In genomic region chr16:89982318-89982717, GRCh38 we compare ENCODE assay signal across 27 cellular contexts. TPM values are rescaled to one million over a fixed set of nuclear protein-coding genes. Genes with fewer than 3 reads are reported as not detected.
DNase-seq lines count a peak whose midpoint lies in the region; ATAC-seq lines count a peak whose summit lies in the region.
"Had no signal": no experiment of that assay in that cellular context is flagged by ENCODE, and none has a peak within 500 bp of the region (broad histone marks: within the 10 kb centered on the region; RNA-seq: fewer than 3 reads in every experiment).

No MANE protein-coding gene starts in this region.

- H3K27ac Mint-ChIP-seq in activated CD4-positive, alpha-beta T cell treated with anti-CD3 and anti-CD28 coated beads for 36 hours, result peak overlapping the region; percentile 75
- peak overlapping the region; percentile 63 for H3K27ac Mint-ChIP-seq in stimulated activated naive CD8-positive, alpha-beta T cell treated with anti-CD3 and anti-CD28 coated beads, Interleukin-15, Interleukin-2, amounts not matched to agents 100 ng/mL and 50 ng/mL, for 24 hours
- H3K27ac Mint-ChIP-seq: GM23338, HFFc6 had no signal

- no peak overlapping the region for H3K23ac ChIP-seq in trophoblast cell (ENCODE audit: low read length)

- DNase-seq in activated CD4-positive, alpha-beta T cell treated with anti-CD3 and anti-CD28 coated beads for 36 hours, result no peak
- DNase-seq in activated CD4-positive, alpha-beta T cell treated with anti-CD3 and anti-CD28 coated beads for 48 hours, result no peak
- DNase-seq in stimulated activated naive CD8-positive, alpha-beta T cell treated with anti-CD3 and anti-CD28 coated beads, Interleukin-15, Interleukin-2, amounts not matched to agents 100 U/mL and 50 U/mL, for 24 hours, result no peak
- DNase-seq in trophoblast cell, result no peak
- no peak for DNase-seq in AG08395 (ENCODE audit: low spot score)
- DNase-seq in stimulated activated CD4-positive, alpha-beta T cell treated with anti-CD3 and anti-CD28 coated beads, Interleukin-1b, Interleukin-23, amount 100 ng/mL, for 48 hours, result no peak
- DNase-seq in germinal center (ENCODE audit: low spot score), result no peak
- DNase-seq: BE2C; Calu3; DMS79 treated with DMSO at 0.1 percent for 48 hours; GF-D8; HFFc6; KBM-7; MV-4-11; NCI-H1105; NCI-H1436 treated with DMSO at 0.1 percent for 48 hours; NCI-H187 treated with DMSO at 0.1 percent for 48 hours; NCI-H446; NCI-H524 treated with DMSO at 0.1 percent for 48 hours; NCI-H774; NK-92 treated with Interleukin-12 subunit alpha and Interleukin-12 subunit beta, amount 100 ng/mL, for 24 hours; PC-9; Right ventricle myocardium superior had no signal

- peak overlapping the region; percentile 26 for H3K9ac ChIP-seq in trophoblast cell (ENCODE audit: low read length)

- POLR2A ChIA-PET in activated CD4-positive, alpha-beta T cell treated with anti-CD3 and anti-CD28 coated beads for 36 hours (lab: Charles Lee), result interaction anchor here (0.7 kb wide), 1 partner anchor 94 kb away, joined by 3 read pairs; no protein-coding TSS in a partner anchor

- intact Hi-C loops in activated CD4-positive, alpha-beta T cell treated with anti-CD3 and anti-CD28 coated beads for 36 hours (cut with DNase I, micrococcal nuclease), result no loop called here

- peaks cover 67 to 75% of the 10 kb centered on the region in 2 experiments for H3K36me3 ChIP-seq in trophoblast cell (ENCODE audit: control insufficient read depth in 1 of 2, insufficient read depth in 2 of 2, low read length in 2 of 2)

- no peak overlapping the region for H4K91ac ChIP-seq in trophoblast cell (ENCODE audit: low read depth, low read length)

- no peak overlapping the region for H2BK12ac ChIP-seq in trophoblast cell (ENCODE audit: low read length)

- no peaks in the 10 kb centered on the region for H3K27me3 Mint-ChIP-seq in activated CD4-positive, alpha-beta T cell treated with anti-CD3 and anti-CD28 coated beads for 36 hours
- H3K27me3 Mint-ChIP-seq in stimulated activated naive CD8-positive, alpha-beta T cell treated with anti-CD3 and anti-CD28 coated beads, Interleukin-15, Interleukin-2, amounts not matched to agents 100 ng/mL and 50 ng/mL, for 24 hours, result no peaks in the 10 kb centered on the region

- no peak overlapping the region for H3K4me2 ChIP-seq in trophoblast cell (ENCODE audit: low read length)
- H3K4me2 ChIP-seq: GM23338, PC-9 had no signal

- no peak overlapping the region for H3K4me3 Mint-ChIP-seq in activated CD4-positive, alpha-beta T cell treated with anti-CD3 and anti-CD28 coated beads for 36 hours
- no peak overlapping the region for H3K4me3 Mint-ChIP-seq in stimulated activated naive CD8-positive, alpha-beta T cell treated with anti-CD3 and anti-CD28 coated beads, Interleukin-15, Interleukin-2, amounts not matched to agents 100 ng/mL and 50 ng/mL, for 24 hours
- H3K4me3 Mint-ChIP-seq: GM23338, HFFc6 had no signal

- H4K12ac ChIP-seq in trophoblast cell (ENCODE audit: low read depth, low read length), result no peak overlapping the region

- peaks cover 53% of the 10 kb centered on the region for H3K36me3 Mint-ChIP-seq in activated CD4-positive, alpha-beta T cell treated with anti-CD3 and anti-CD28 coated beads for 36 hours (ENCODE audit: low read depth)
- peaks cover 70% of the 10 kb centered on the region for H3K36me3 Mint-ChIP-seq in stimulated activated naive CD8-positive, alpha-beta T cell treated with anti-CD3 and anti-CD28 coated beads, Interleukin-15, Interleukin-2, amounts not matched to agents 100 ng/mL and 50 ng/mL, for 24 hours (ENCODE audit: low read depth)

- no peaks in the 10 kb centered on the region for H3K79me1 ChIP-seq in trophoblast cell (ENCODE audit: low read length)

- H2BK5ac ChIP-seq in trophoblast cell (ENCODE audit: low read depth, low read length, poor library complexity), result no peak overlapping the region

- peaks cover 16% of the 10 kb centered on the region for H3K4me1 Mint-ChIP-seq in activated CD4-positive, alpha-beta T cell treated with anti-CD3 and anti-CD28 coated beads for 36 hours
- H3K4me1 Mint-ChIP-seq in stimulated activated naive CD8-positive, alpha-beta T cell treated with anti-CD3 and anti-CD28 coated beads, Interleukin-15, Interleukin-2, amounts not matched to agents 100 ng/mL and 50 ng/mL, for 24 hours (ENCODE audit: low read depth), result peaks cover 29% of the 10 kb centered on the region
- H3K4me1 Mint-ChIP-seq: GM23338 had no signal

- no peak overlapping the region for H3K27ac ChIP-seq in trophoblast cell (ENCODE audit: low read depth, low read length)
- H3K27ac ChIP-seq: 22Rv1, PC-9 had no signal

- H3K4me3 ChIP-seq in trophoblast cell (ENCODE audit: low read depth, low read length), result no peak overlapping the region
- H3K4me3 ChIP-seq: GM23338, HAP-1, PC-9 had no signal

- no peak overlapping the region for H2BK120ac ChIP-seq in trophoblast cell (ENCODE audit: insufficient read depth, low read length, poor library complexity)

- ATAC-seq in activated CD4-positive, alpha-beta T cell treated with anti-CD3 and anti-CD28 coated beads for 36 hours, result no peak
- no peak for ATAC-seq in stimulated activated naive CD8-positive, alpha-beta T cell treated with anti-CD3 and anti-CD28 coated beads, Interleukin-15, Interleukin-2, amounts not matched to agents 100 U/mL and 50 U/mL, for 24 hours
- ATAC-seq: GM23338 had no signal

- peaks cover 5% of the 10 kb centered on the region for H3K9me3 ChIP-seq in trophoblast cell (ENCODE audit: insufficient read depth, low read depth, low read length)
- H3K9me3 ChIP-seq: BE2C, HAP-1 had no signal

- no peak overlapping the region for H3K4ac ChIP-seq in trophoblast cell (ENCODE audit: low read depth, low read length)

- no peak overlapping the region for H3K18ac ChIP-seq in trophoblast cell (ENCODE audit: low read length)

- H3K14ac ChIP-seq in trophoblast cell (ENCODE audit: low read length), result no peak overlapping the region

- no peak overlapping the region for H2AFZ ChIP-seq in trophoblast cell (ENCODE audit: insufficient read depth, low read length, poor library complexity)
- H2AFZ ChIP-seq: GM23338, PC-9 had no signal

- H3K79me2 ChIP-seq in trophoblast cell (ENCODE audit: control insufficient read depth, insufficient read depth, low read length, poor library complexity), result no peaks in the 10 kb centered on the region

- no CpG with 5 or more reads among the region's 9 CpGs for WGBS in trophoblast cell (ENCODE audit: extremely low coverage, insufficient coverage, insufficient read length)

- CTCF ChIA-PET in activated CD4-positive, alpha-beta T cell treated with anti-CD3 and anti-CD28 coated beads for 36 hours (lab: Charles Lee), result interaction anchor here (1.1 kb wide), 1 partner anchor 9 kb away, joined by 7 read pairs; no protein-coding TSS in a partner anchor

- H3K27me3 ChIP-seq in trophoblast cell (ENCODE audit: insufficient read depth, low read length), result no peaks in the 10 kb centered on the region
- H3K27me3 ChIP-seq: BE2C had no signal

- no peaks in the 10 kb centered on the region for H3K9me3 Mint-ChIP-seq in activated CD4-positive, alpha-beta T cell treated with anti-CD3 and anti-CD28 coated beads for 36 hours (ENCODE audit: low read depth)
- no peaks in the 10 kb centered on the region for H3K9me3 Mint-ChIP-seq in stimulated activated naive CD8-positive, alpha-beta T cell treated with anti-CD3 and anti-CD28 coated beads, Interleukin-15, Interleukin-2, amounts not matched to agents 100 ng/mL and 50 ng/mL, for 24 hours
- H3K9me3 Mint-ChIP-seq: GM23338, HFFc6 had no signal

- H4K8ac ChIP-seq in trophoblast cell (ENCODE audit: low read depth, low read length), result no peak overlapping the region

- no peaks in the 10 kb centered on the region for H3K4me1 ChIP-seq in trophoblast cell (ENCODE audit: control insufficient read depth in 1 of 2, insufficient read depth in 2 of 2, low read length in 2 of 2)
- H3K4me1 ChIP-seq: BE2C, HAP-1 had no signal

- H2AK5ac ChIP-seq in trophoblast cell (ENCODE audit: low read length), result no peak overlapping the region

RNA-seq across cellular contexts. Expression of gene DEF8, which starts 33.8 kb away (rescaled TPM):
- total RNA-seq in activated CD4-positive, alpha-beta T cell treated with anti-CD3 and anti-CD28 coated beads for 36 hours, result 10 to 100 TPM; 21.1 to 25.9 TPM
- polyA plus RNA-seq in trophoblast cell (2013), result 48.9 and 52.2 TPM in 2 replicates

RNA-seq across cellular contexts. Expression of gene DBNDD1, which starts 36.9 kb away (rescaled TPM):
- 1 to 10 TPM; 1.2 to 1.5 TPM for total RNA-seq in activated CD4-positive, alpha-beta T cell treated with anti-CD3 and anti-CD28 coated beads for 36 hours
- 9.9 and 10.6 TPM in 2 replicates for polyA plus RNA-seq in trophoblast cell (2013)

RNA-seq across cellular contexts. Expression of gene TUBB3, which starts 59.2 kb away (rescaled TPM):
- total RNA-seq in activated CD4-positive, alpha-beta T cell treated with anti-CD3 and anti-CD28 coated beads for 36 hours, result under 1 TPM; 0.40 to 0.43 TPM
- 398 and 423 TPM in 2 replicates for polyA plus RNA-seq in trophoblast cell (2013)
